Comparison of ENCODE assay signal across 1 cellular context in the genomic region with DNA sequence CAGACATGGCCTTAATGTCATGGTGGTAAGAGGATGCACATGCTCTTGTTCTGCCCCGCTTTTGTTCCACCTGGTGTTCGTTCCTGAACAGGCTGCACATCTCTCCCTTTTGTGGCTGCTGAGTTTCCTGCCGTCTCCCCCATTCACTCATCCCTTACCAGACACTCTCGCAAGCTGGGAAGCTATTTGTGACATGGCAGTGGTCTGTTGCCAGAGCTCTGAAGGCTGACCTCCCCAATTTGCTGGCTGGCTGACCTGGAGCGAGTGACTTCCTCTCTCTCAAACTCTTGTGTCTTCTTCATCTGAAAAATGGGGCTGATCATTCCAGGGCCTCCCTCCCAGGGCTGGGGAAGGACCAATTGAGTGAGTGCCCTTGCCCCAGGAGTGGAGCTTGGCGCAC.
TF ChIP-seq lines count a peak whose summit lies in the region.

No MANE protein-coding gene starts in this region.

TF ChIP-seq in GM23338, 12 proteins besides CTCF, POLR2A, EP300 and RAD21 (continued from another document):
- TF ChIP-seq ZNF462 (CRISPR knock-in tag; IDR thresholded peaks at IDR 0.05) (no peak), CREB1 (CRISPR knock-in tag; IDR thresholded peaks at IDR 0.05; ENCODE audit: low read depth) (no peak), EZH2 (IDR thresholded peaks at IDR 0.05; ENCODE audit: low read depth, unreplicated experiment) (no peak), REST (IDR thresholded peaks at IDR 0.05; ENCODE audit: unreplicated experiment) (no peak), ZNF331 (CRISPR knock-in tag; IDR thresholded peaks at IDR 0.05; ENCODE audit: low read depth) (no peak), ZNF114 (CRISPR knock-in tag; IDR thresholded peaks at IDR 0.05) (no peak), JUNB (IDR thresholded peaks at IDR 0.05; ENCODE audit: unreplicated experiment) (no peak), POLR2AphosphoS5 (IDR thresholded peaks at IDR 0.05; ENCODE audit: low read depth) (no peak), EZH2phosphoT487 (IDR thresholded peaks at IDR 0.05; ENCODE audit: unreplicated experiment) (no peak)
